20 cellular contexts compared by ENCODE assay signal in the genomic region with DNA sequence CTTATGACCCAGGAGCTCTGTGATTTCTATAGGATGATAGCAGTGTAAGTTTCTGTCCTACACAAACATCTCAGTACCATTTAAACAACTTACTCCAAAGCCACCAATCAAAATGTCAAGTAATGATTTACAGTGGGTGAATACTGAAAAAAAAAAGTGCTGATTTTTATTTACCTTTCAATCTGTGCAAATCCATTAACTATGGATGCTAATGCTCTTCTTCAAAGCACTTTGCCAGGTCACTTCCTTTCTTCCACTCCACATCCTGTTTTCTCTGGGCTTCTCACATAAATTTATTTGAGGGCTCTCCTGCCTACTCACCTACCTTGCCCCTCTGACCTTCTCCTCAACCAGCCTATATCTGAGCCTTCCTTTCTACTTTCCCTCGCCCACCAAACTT.
DNase-seq lines count a peak whose midpoint lies in the region; ATAC-seq and TF ChIP-seq lines count a peak whose summit lies in the region.
"Had no signal": no experiment of that assay in that cellular context is flagged by ENCODE, and none has a peak within 500 bp of the region (broad histone marks: within the 10 kb centered on the region; RNA-seq: fewer than 3 reads in every experiment).

No MANE protein-coding gene starts in this region.

- peaks cover 10% of the 10 kb centered on the region for H3K4me1 Mint-ChIP-seq in activated naive CD8-positive, alpha-beta T cell (ENCODE audit: low read depth)
- H3K4me1 Mint-ChIP-seq in activated naive CD8-positive, alpha-beta T cell treated with anti-CD3 and anti-CD28 coated beads, Interleukin-2, amount 50 U/mL, for 24 hours: peaks cover 3% of the 10 kb centered on the region
- peaks cover 51% of the 10 kb centered on the region for H3K4me1 Mint-ChIP-seq in nephron progenitor cell
- H3K4me1 Mint-ChIP-seq in CD4-positive, alpha-beta T cell (ENCODE audit: low read depth): peaks cover 15% of the 10 kb centered on the region
- H3K4me1 Mint-ChIP-seq: CD14-positive monocyte had no signal

- ATAC-seq in activated naive CD8-positive, alpha-beta T cell treated with anti-CD3 and anti-CD28 coated beads, Interleukin-2, amount 50 U/mL, for 24 hours: no peak
- no peak for ATAC-seq in CD4-positive, alpha-beta T cell (ENCODE audit: poor library complexity)
- ATAC-seq in HG02759 (IDR thresholded peaks at IDR 0.05; ENCODE audit: unreplicated experiment) (no peak), HG03025 (IDR thresholded peaks at IDR 0.05; ENCODE audit: low FRiP score, unreplicated experiment) (no peak)
- ATAC-seq: gastrocnemius medialis, GM23338, right cardiac atrium had no signal

- DNase-seq in activated naive CD8-positive, alpha-beta T cell treated with anti-CD3 and anti-CD28 coated beads, Interleukin-2, amount 50 U/mL, for 24 hours: no peak
- DNase-seq in HEK293T (ENCODE audit: extremely low spot score) (no peak), NCI-H748 treated with DMSO at 0.1 percent for 48 hours (lab: John Stamatoyannopoulos, UW) (peak; percentile 26), nephron progenitor cell (no peak)
- no peak for DNase-seq in CD4-positive, alpha-beta T cell
- DNase-seq: activated CD4-positive, alpha-beta memory T cell treated with anti-CD3 and anti-CD28 coated beads, Interleukin-2, amount 10 ng/mL, durations not matched to agents 7 days and 5 days; activated CD4-positive, CD25-positive, alpha-beta regulatory T cell treated with anti-CD3 and anti-CD28 coated beads, Interleukin-2, amount 50 U/mL, for 72 hours; activated gamma-delta T cell treated with Interleukin-2 at 50 U/mL for 16 hours; dorsolateral prefrontal cortex; gastrocnemius medialis; IMR-90; NCI-H1048; posterior cingulate gyrus; right cardiac atrium; stimulated activated CD4-positive, alpha-beta T cell treated with anti-CD3 and anti-CD28 coated beads, Interleukin-2, amount 100 ng/mL, for 24 hours had no signal

- CTCF ChIA-PET in HEK293T (lab: Yijun Ruan, JAX): interaction anchor here (0.7 kb wide), 2 partner anchors 21 to 287 kb away, joined by 3 read pairs; a partner anchor contains a TSS
- CTCF ChIA-PET in CD4-positive, alpha-beta T cell (lab: Charles Lee): no interaction called here

- H3K36me3 Mint-ChIP-seq in activated naive CD8-positive, alpha-beta T cell: peaks cover 5% of the 10 kb centered on the region
- peaks cover 2% of the 10 kb centered on the region for H3K36me3 Mint-ChIP-seq in activated naive CD8-positive, alpha-beta T cell treated with anti-CD3 and anti-CD28 coated beads, Interleukin-2, amount 50 U/mL, for 24 hours (ENCODE audit: low read depth)
- H3K36me3 Mint-ChIP-seq in nephron progenitor cell (ENCODE audit: low read depth): no peaks in the 10 kb centered on the region
- peaks cover 53% of the 10 kb centered on the region for H3K36me3 Mint-ChIP-seq in CD4-positive, alpha-beta T cell (ENCODE audit: low read depth)
- H3K36me3 Mint-ChIP-seq: CD14-positive monocyte had no signal

- no peak for TF ChIP-seq CTCF in nephron progenitor cell (IDR thresholded peaks at IDR 0.05)
- no peak for TF ChIP-seq CTCF in CD4-positive, alpha-beta T cell (IDR thresholded peaks at IDR 0.05)

- H3K4me3 Mint-ChIP-seq in activated naive CD8-positive, alpha-beta T cell: no peak overlapping the region
- H3K4me3 Mint-ChIP-seq in activated naive CD8-positive, alpha-beta T cell treated with anti-CD3 and anti-CD28 coated beads, Interleukin-2, amount 50 U/mL, for 24 hours: no peak overlapping the region
- peak overlapping the region; percentile 19 for H3K4me3 Mint-ChIP-seq in nephron progenitor cell
- H3K4me3 Mint-ChIP-seq in CD4-positive, alpha-beta T cell: no peak overlapping the region
- H3K4me3 Mint-ChIP-seq: activated CD4-positive, alpha-beta memory T cell treated with anti-CD3 and anti-CD28 coated beads, Interleukin-2, amount 10 ng/mL, durations not matched to agents 7 days and 5 days; CD14-positive monocyte; GM23338 had no signal

- no peaks in the 10 kb centered on the region for H3K27me3 ChIP-seq in CD4-positive, alpha-beta T cell (ENCODE audit: control insufficient read depth, insufficient read depth, low read length)

- H3K27ac ChIP-seq in CD4-positive, alpha-beta T cell (ENCODE audit: low read depth, low read length): no peak overlapping the region
- H3K27ac ChIP-seq: dorsolateral prefrontal cortex, gastrocnemius medialis had no signal

- no peaks in the 10 kb centered on the region for H3K9me3 Mint-ChIP-seq in activated naive CD8-positive, alpha-beta T cell (ENCODE audit: low read depth)
- no peaks in the 10 kb centered on the region for H3K9me3 Mint-ChIP-seq in activated naive CD8-positive, alpha-beta T cell treated with anti-CD3 and anti-CD28 coated beads, Interleukin-2, amount 50 U/mL, for 24 hours
- no peaks in the 10 kb centered on the region for H3K9me3 Mint-ChIP-seq in nephron progenitor cell
- no peaks in the 10 kb centered on the region for H3K9me3 Mint-ChIP-seq in CD4-positive, alpha-beta T cell
- H3K9me3 Mint-ChIP-seq: activated CD4-positive, alpha-beta memory T cell treated with anti-CD3 and anti-CD28 coated beads, Interleukin-2, amount 10 ng/mL, durations not matched to agents 7 days and 5 days; GM23338 had no signal

- H3K27ac Mint-ChIP-seq in activated naive CD8-positive, alpha-beta T cell: peak overlapping the region; percentile 50
- H3K27ac Mint-ChIP-seq in activated naive CD8-positive, alpha-beta T cell treated with anti-CD3 and anti-CD28 coated beads, Interleukin-2, amount 50 U/mL, for 24 hours: no peak overlapping the region
- H3K27ac Mint-ChIP-seq in nephron progenitor cell: peak overlapping the region; percentile 95
- no peak overlapping the region for H3K27ac Mint-ChIP-seq in CD4-positive, alpha-beta T cell
- H3K27ac Mint-ChIP-seq: activated CD4-positive, alpha-beta memory T cell treated with anti-CD3 and anti-CD28 coated beads, Interleukin-2, amount 10 ng/mL, durations not matched to agents 7 days and 5 days; GM23338 had no signal

- intact Hi-C loops in CD4-positive, alpha-beta T cell (cut with DNase I, micrococcal nuclease): no loop called here

- POLR2A ChIA-PET in HEK293T (lab: Yijun Ruan, JAX): no interaction called here
- POLR2A ChIA-PET in CD4-positive, alpha-beta T cell (lab: Charles Lee): no interaction called here

- no peaks in the 10 kb centered on the region for H3K9me3 ChIP-seq in CD4-positive, alpha-beta T cell (ENCODE audit: control insufficient read depth, low read length)
- H3K9me3 ChIP-seq: gastrocnemius medialis had no signal

- no peaks in the 10 kb centered on the region for H3K27me3 Mint-ChIP-seq in activated naive CD8-positive, alpha-beta T cell
- H3K27me3 Mint-ChIP-seq in activated naive CD8-positive, alpha-beta T cell treated with anti-CD3 and anti-CD28 coated beads, Interleukin-2, amount 50 U/mL, for 24 hours: no peaks in the 10 kb centered on the region
- no peaks in the 10 kb centered on the region for H3K27me3 Mint-ChIP-seq in nephron progenitor cell (ENCODE audit: low read depth, poor library complexity)
- H3K27me3 Mint-ChIP-seq in CD4-positive, alpha-beta T cell: no peaks in the 10 kb centered on the region
- H3K27me3 Mint-ChIP-seq: activated CD4-positive, alpha-beta memory T cell treated with anti-CD3 and anti-CD28 coated beads, Interleukin-2, amount 10 ng/mL, durations not matched to agents 7 days and 5 days had no signal

TF ChIP-seq in HEK293T, 16 proteins besides CTCF, POLR2A, EP300 and RAD21:
- TF ChIP-seq ZNF384 (IDR thresholded peaks at IDR 0.05) (peak; percentile 84), TARDBP (IDR thresholded peaks at IDR 0.05) (no peak), HDGF (IDR thresholded peaks at IDR 0.05; ENCODE audit: borderline replicate concordance) (no peak), FOXM1 (IDR thresholded peaks at IDR 0.05; ENCODE audit: borderline replicate concordance) (no peak), LEF1 (IDR thresholded peaks at IDR 0.05; ENCODE audit: borderline replicate concordance) (no peak)
- TF ChIP-seq, protein P1, sequence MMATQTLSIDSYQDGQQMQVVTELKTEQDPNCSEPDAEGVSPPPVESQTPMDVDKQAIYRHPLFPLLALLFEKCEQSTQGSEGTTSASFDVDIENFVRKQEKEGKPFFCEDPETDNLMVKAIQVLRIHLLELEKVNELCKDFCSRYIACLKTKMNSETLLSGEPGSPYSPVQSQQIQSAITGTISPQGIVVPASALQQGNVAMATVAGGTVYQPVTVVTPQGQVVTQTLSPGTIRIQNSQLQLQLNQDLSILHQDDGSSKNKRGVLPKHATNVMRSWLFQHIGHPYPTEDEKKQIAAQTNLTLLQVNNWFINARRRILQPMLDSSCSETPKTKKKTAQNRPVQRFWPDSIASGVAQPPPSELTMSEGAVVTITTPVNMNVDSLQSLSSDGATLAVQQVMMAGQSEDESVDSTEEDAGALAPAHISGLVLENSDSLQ (IDR thresholded peaks at IDR 0.05): peak; percentile 91

Comparison
In these comparisons a context has a peak if more than half of its experiments do, and no peak if none do; other contexts are left out.
1. H3K27ac Mint-ChIP-seq: peak in activated naive CD8-positive, alpha-beta T cell (single experiment) and nephron progenitor cell (single experiment); none in activated naive CD8-positive, alpha-beta T cell treated with anti-CD3 and anti-CD28 coated beads, Interleukin-2, amount 50 U/mL, for 24 hours (single experiment) and CD4-positive, alpha-beta T cell (single experiment).